8 cellular contexts compared by ENCODE assay signal in genomic region chr16:18686079-18686968, GRCh38.
DNase-seq lines count a peak whose midpoint lies in the region; ATAC-seq, FAIRE-seq and TF ChIP-seq lines count a peak whose summit lies in the region.
"Not testable (repeated sequence)": the region's sequence is repeated elsewhere in the genome, so short reads cannot be mapped to it uniquely, and the experiment has no call there.

No MANE protein-coding gene starts in this region.

- not testable (repeated sequence) for H3K4me1 Mint-ChIP-seq in activated B cell treated with CpG ODN at 0.5 μM for 24 hours; activated CD4-positive, alpha-beta memory T cell treated with anti-CD3 and anti-CD28 coated beads for 36 hours (ENCODE audit: low read depth); activated T-cell treated with anti-CD3 and anti-CD28 coated beads, Interleukin-2, amount 50 U/mL, for 72 hours (ENCODE audit: low read depth); activated naive CD4-positive, alpha-beta T cell treated with anti-CD3 and anti-CD28 coated beads for 36 hours (ENCODE audit: low read depth); activated naive CD8-positive, alpha-beta T cell treated with anti-CD3 and anti-CD28 coated beads, Interleukin-2, amount 50 U/mL, for 24 hours; stimulated activated effector memory CD8-positive, alpha-beta T cell treated with anti-CD3 and anti-CD28 coated beads, Interleukin-12 subunit alpha, Interleukin-12 subunit beta, amount 100 ng/mL, for 72 hours; stimulated activated naive CD8-positive, alpha-beta T cell treated with anti-CD3 and anti-CD28 coated beads, Interleukin-15, amount 100 ng/mL, for 72 hours

- not testable (repeated sequence) for H3K27me3 Mint-ChIP-seq in activated B cell treated with CpG ODN at 0.5 μM for 24 hours; activated CD4-positive, alpha-beta memory T cell treated with anti-CD3 and anti-CD28 coated beads for 36 hours; activated T-cell treated with anti-CD3 and anti-CD28 coated beads, Interleukin-2, amount 50 U/mL, for 72 hours (ENCODE audit: low read depth); activated naive CD4-positive, alpha-beta T cell treated with anti-CD3 and anti-CD28 coated beads for 36 hours (ENCODE audit: low read depth); activated naive CD8-positive, alpha-beta T cell treated with anti-CD3 and anti-CD28 coated beads, Interleukin-2, amount 50 U/mL, for 24 hours; stimulated activated naive CD8-positive, alpha-beta T cell treated with anti-CD3 and anti-CD28 coated beads, Interleukin-15, amount 100 ng/mL, for 72 hours

- not testable (repeated sequence) for H3K4me3 ChIP-seq in K562

- H3K9me3 ChIP-seq in K562 (replicated peaks; ENCODE audit: control insufficient read depth, insufficient read depth, low read depth, low read length): not testable (repeated sequence)

- not testable (repeated sequence) for TF ChIP-seq EP300 in K562 (IDR thresholded peaks at IDR 0.05; ENCODE audit: low read length)

- H3K79me2 ChIP-seq in K562 (ENCODE audit: control insufficient read depth, insufficient read depth, low read length): not testable (repeated sequence)

- FAIRE-seq in K562 (lab: Jason Lieb, UNC): not testable (repeated sequence)

- ATAC-seq in activated B cell treated with CpG ODN at 0.5 μM for 24 hours (ENCODE audit: low read depth): peak; percentile 18
- ATAC-seq in activated T-cell treated with anti-CD3 and anti-CD28 coated beads, Interleukin-2, amount 50 U/mL, for 72 hours (replicated peaks in 1 of 2): peak; percentile 89 to 96
- ATAC-seq in activated naive CD8-positive, alpha-beta T cell treated with anti-CD3 and anti-CD28 coated beads, Interleukin-2, amount 50 U/mL, for 24 hours: peak; percentile 43
- ATAC-seq in K562: peak; percentile 50; the same call in 2 of the 3 replicates
- ATAC-seq in stimulated activated effector memory CD8-positive, alpha-beta T cell treated with anti-CD3 and anti-CD28 coated beads, Interleukin-12 subunit alpha, Interleukin-12 subunit beta, amount 100 ng/mL, for 72 hours: peak; percentile 60
- ATAC-seq in stimulated activated naive CD8-positive, alpha-beta T cell treated with anti-CD3 and anti-CD28 coated beads, Interleukin-15, amount 100 ng/mL, for 72 hours: peak; percentile 98

- not testable (repeated sequence) for H3K36me3 ChIP-seq in K562 (ENCODE audit: control insufficient read depth, insufficient read depth, low read length)

- H3K4me2 ChIP-seq in K562 (ENCODE audit: insufficient read depth, low read length): not testable (repeated sequence)

- WGBS in K562 (ENCODE audit: insufficient coverage, low coverage, missing lambda C conversion rate): no CpG with 5 or more reads among the region's 5 CpGs

- CTCF ChIA-PET in activated B cell treated with CpG ODN at 0.5 μM for 24 hours (lab: Charles Lee); activated CD4-positive, alpha-beta memory T cell treated with anti-CD3 and anti-CD28 coated beads for 36 hours (lab: Charles Lee); activated naive CD4-positive, alpha-beta T cell treated with anti-CD3 and anti-CD28 coated beads for 36 hours (lab: Charles Lee); K562 (lab: Yijun Ruan, JAX; ENCODE audit: low intra/inter-chr PET ratio): not testable (repeated sequence)

- BruUV-seq in K562 (replicated peaks; lab: Mats Ljungman, UMichigan): not testable (repeated sequence)

- not testable (repeated sequence) for H2AFZ ChIP-seq in K562 (ENCODE audit: low read depth, low read length)

- intact Hi-C loops in activated B cell treated with CpG ODN at 0.5 μM for 24 hours (cut with micrococcal nuclease); activated CD4-positive, alpha-beta memory T cell treated with anti-CD3 and anti-CD28 coated beads for 36 hours (cut with micrococcal nuclease); activated naive CD4-positive, alpha-beta T cell treated with anti-CD3 and anti-CD28 coated beads for 36 hours (cut with micrococcal nuclease); K562 (cut with micrococcal nuclease): not testable (repeated sequence)

- not testable (repeated sequence) for TF ChIP-seq CTCF in activated B cell treated with CpG ODN at 0.5 μM for 24 hours (IDR thresholded peaks at IDR 0.05); K562 (IDR thresholded peaks at IDR 0.05 in 2 of 3, conservative IDR thresholded peaks at IDR 0.05 in 1 of 3; ENCODE audit: insufficient read depth in 2 of 3, low read depth in 1 of 3, low read length in 3 of 3)

- POLR2A ChIA-PET in activated B cell treated with CpG ODN at 0.5 μM for 24 hours (lab: Charles Lee); activated CD4-positive, alpha-beta memory T cell treated with anti-CD3 and anti-CD28 coated beads for 36 hours (lab: Charles Lee); K562 (lab: Yijun Ruan, JAX): not testable (repeated sequence)

- H3K27me3 ChIP-seq in K562 (ENCODE audit: control insufficient read depth in 2 of 2, insufficient read depth in 2 of 2, low read length in 2 of 2): not testable (repeated sequence)

- H4K20me1 ChIP-seq in K562 (replicated peaks; ENCODE audit: control insufficient read depth, insufficient read depth, low read length): not testable (repeated sequence)

- TF ChIP-seq RAD21 in K562 (CRISPR knock-in tag; conservative IDR thresholded peaks at IDR 0.05 in 1 of 2, IDR thresholded peaks at IDR 0.05 in 1 of 2): not testable (repeated sequence)

- TF ChIP-seq POLR2A in K562 (conservative IDR thresholded peaks at IDR 0.05): not testable (repeated sequence)

- H3K27ac Mint-ChIP-seq in activated B cell treated with CpG ODN at 0.5 μM for 24 hours; activated CD4-positive, alpha-beta memory T cell treated with anti-CD3 and anti-CD28 coated beads for 36 hours; activated naive CD4-positive, alpha-beta T cell treated with anti-CD3 and anti-CD28 coated beads for 36 hours; activated naive CD8-positive, alpha-beta T cell treated with anti-CD3 and anti-CD28 coated beads, Interleukin-2, amount 50 U/mL, for 24 hours; stimulated activated effector memory CD8-positive, alpha-beta T cell treated with anti-CD3 and anti-CD28 coated beads, Interleukin-12 subunit alpha, Interleukin-12 subunit beta, amount 100 ng/mL, for 72 hours: not testable (repeated sequence)
- peak overlapping the region; percentile 32 for H3K27ac Mint-ChIP-seq in activated T-cell treated with anti-CD3 and anti-CD28 coated beads, Interleukin-2, amount 50 U/mL, for 72 hours
- H3K27ac Mint-ChIP-seq in stimulated activated naive CD8-positive, alpha-beta T cell treated with anti-CD3 and anti-CD28 coated beads, Interleukin-15, amount 100 ng/mL, for 72 hours: peak overlapping the region; percentile 65 to 100

- H3K4me1 ChIP-seq in K562 (replicated peaks in 1 of 2; ENCODE audit: control insufficient read depth in 2 of 2, insufficient read depth in 2 of 2, low read length in 2 of 2): not testable (repeated sequence)

- not testable (repeated sequence) for DNase-seq in activated B cell treated with CpG ODN at 0.5 μM for 24 hours; K562 (ENCODE audit: extremely low read depth in 1 of 4, low spot score in 3 of 4); stimulated activated effector memory CD8-positive, alpha-beta T cell treated with anti-CD3 and anti-CD28 coated beads, Interleukin-12 subunit alpha, Interleukin-12 subunit beta, amount 100 ng/mL, for 72 hours (ENCODE audit: low spot score in 2 of 2)
- DNase-seq in activated CD4-positive, alpha-beta memory T cell treated with anti-CD3 and anti-CD28 coated beads for 36 hours: peak; percentile 8
- DNase-seq in activated T-cell treated with anti-CD3 and anti-CD28 coated beads, Interleukin-2, amount 50 U/mL, for 72 hours: peak; percentile 11 to 16
- peak; percentile 10 for DNase-seq in activated naive CD4-positive, alpha-beta T cell treated with anti-CD3 and anti-CD28 coated beads for 36 hours
- DNase-seq in activated naive CD8-positive, alpha-beta T cell treated with anti-CD3 and anti-CD28 coated beads, Interleukin-2, amount 50 U/mL, for 24 hours: peak; percentile 1
- DNase-seq in stimulated activated naive CD8-positive, alpha-beta T cell treated with anti-CD3 and anti-CD28 coated beads, Interleukin-15, amount 100 ng/mL, for 72 hours: peak; percentile 11 to 45

- not testable (repeated sequence) for H3K9ac ChIP-seq in K562 (ENCODE audit: insufficient read depth in 1 of 2, low read depth in 2 of 2, low read length in 2 of 2)

- H3K36me3 Mint-ChIP-seq in activated B cell treated with CpG ODN at 0.5 μM for 24 hours (ENCODE audit: low read depth); activated CD4-positive, alpha-beta memory T cell treated with anti-CD3 and anti-CD28 coated beads for 36 hours; activated T-cell treated with anti-CD3 and anti-CD28 coated beads, Interleukin-2, amount 50 U/mL, for 72 hours (ENCODE audit: insufficient read depth in 2 of 2); activated naive CD4-positive, alpha-beta T cell treated with anti-CD3 and anti-CD28 coated beads for 36 hours (ENCODE audit: low read depth); activated naive CD8-positive, alpha-beta T cell treated with anti-CD3 and anti-CD28 coated beads, Interleukin-2, amount 50 U/mL, for 24 hours (ENCODE audit: low read depth); stimulated activated effector memory CD8-positive, alpha-beta T cell treated with anti-CD3 and anti-CD28 coated beads, Interleukin-12 subunit alpha, Interleukin-12 subunit beta, amount 100 ng/mL, for 72 hours: not testable (repeated sequence)

- H3K9me1 ChIP-seq in K562 (ENCODE audit: control insufficient read depth, insufficient read depth, low read length): not testable (repeated sequence)

- H3K9me3 Mint-ChIP-seq in activated B cell treated with CpG ODN at 0.5 μM for 24 hours; activated CD4-positive, alpha-beta memory T cell treated with anti-CD3 and anti-CD28 coated beads for 36 hours; activated T-cell treated with anti-CD3 and anti-CD28 coated beads, Interleukin-2, amount 50 U/mL, for 72 hours; activated naive CD4-positive, alpha-beta T cell treated with anti-CD3 and anti-CD28 coated beads for 36 hours; activated naive CD8-positive, alpha-beta T cell treated with anti-CD3 and anti-CD28 coated beads, Interleukin-2, amount 50 U/mL, for 24 hours; stimulated activated effector memory CD8-positive, alpha-beta T cell treated with anti-CD3 and anti-CD28 coated beads, Interleukin-12 subunit alpha, Interleukin-12 subunit beta, amount 100 ng/mL, for 72 hours; stimulated activated naive CD8-positive, alpha-beta T cell treated with anti-CD3 and anti-CD28 coated beads, Interleukin-15, amount 100 ng/mL, for 72 hours: not testable (repeated sequence)

- not testable (repeated sequence) for H3K4me3 Mint-ChIP-seq in activated B cell treated with CpG ODN at 0.5 μM for 24 hours; activated CD4-positive, alpha-beta memory T cell treated with anti-CD3 and anti-CD28 coated beads for 36 hours; activated T-cell treated with anti-CD3 and anti-CD28 coated beads, Interleukin-2, amount 50 U/mL, for 72 hours; activated naive CD4-positive, alpha-beta T cell treated with anti-CD3 and anti-CD28 coated beads for 36 hours; activated naive CD8-positive, alpha-beta T cell treated with anti-CD3 and anti-CD28 coated beads, Interleukin-2, amount 50 U/mL, for 24 hours; stimulated activated effector memory CD8-positive, alpha-beta T cell treated with anti-CD3 and anti-CD28 coated beads, Interleukin-12 subunit alpha, Interleukin-12 subunit beta, amount 100 ng/mL, for 72 hours
- H3K4me3 Mint-ChIP-seq in stimulated activated naive CD8-positive, alpha-beta T cell treated with anti-CD3 and anti-CD28 coated beads, Interleukin-15, amount 100 ng/mL, for 72 hours: peak overlapping the region in 1 of 2 donors; percentile 75

- in situ Hi-C loops in K562 (cut with MboI): not testable (repeated sequence)

- not testable (repeated sequence) for H3K27ac ChIP-seq in K562 (ENCODE audit: extremely low read depth, low read depth, low read length)

Comparison
In these comparisons a context has a peak if more than half of its experiments do, and no peak if none do; other contexts are left out.
1. ATAC-seq: peak in every context shown above with its lines; median percentile 98 in stimulated activated naive CD8-positive, alpha-beta T cell treated with anti-CD3 and anti-CD28 coated beads, Interleukin-15, amount 100 ng/mL, for 72 hours; 92 in activated T-cell treated with anti-CD3 and anti-CD28 coated beads, Interleukin-2, amount 50 U/mL, for 72 hours; 60 in stimulated activated effector memory CD8-positive, alpha-beta T cell treated with anti-CD3 and anti-CD28 coated beads, Interleukin-12 subunit alpha, Interleukin-12 subunit beta, amount 100 ng/mL, for 72 hours; 50 in K562; 43 in activated naive CD8-positive, alpha-beta T cell treated with anti-CD3 and anti-CD28 coated beads, Interleukin-2, amount 50 U/mL, for 24 hours; 18 in activated B cell treated with CpG ODN at 0.5 μM for 24 hours.